Comparison of ENCODE assay signal across 22 cellular contexts in genomic region chr2:72974436-72974754, GRCh38. TPM values are rescaled to one million over a fixed set of nuclear protein-coding genes. Genes with fewer than 3 reads are reported as not detected.
"Had no signal": no experiment of that assay in that cellular context is flagged by ENCODE, and none has a peak within 500 bp of the region (broad histone marks: within the 10 kb centered on the region; RNA-seq: fewer than 3 reads in every experiment).

No MANE protein-coding gene starts in this region.

- H3K4me3 ChIP-seq: coronary artery, hepatocyte, ovary, suprapubic skin, thyroid gland, upper lobe of left lung, uterus had no signal

- H3K79me2 ChIP-seq: hepatocyte had no signal

- H3K4me3 Mint-ChIP-seq: endodermal cell, natural killer cell, neural crest cell had no signal

- H3K27me3 ChIP-seq: hepatocyte, ovary, suprapubic skin, thyroid gland, upper lobe of left lung, uterus had no signal

- H3K4me2 ChIP-seq: hepatocyte had no signal

- H3K4me1 ChIP-seq: suprapubic skin, thyroid gland, upper lobe of left lung, uterus had no signal

- H3K27me3 Mint-ChIP-seq: progenitor cell of endocrine pancreas had no signal

- H3K9me3 Mint-ChIP-seq: endodermal cell, natural killer cell, neural crest cell had no signal

- H3K9me3 ChIP-seq: ovary, suprapubic skin, thyroid gland, upper lobe of left lung, uterus had no signal

- H3K36me3 ChIP-seq: ovary, thyroid gland, upper lobe of left lung, uterus had no signal

- H3K27ac ChIP-seq: coronary artery, hepatocyte, ovary, suprapubic skin, thyroid gland, upper lobe of left lung, uterus had no signal

- DNase-seq: effector CD4-positive, alpha-beta T cell; endodermal cell; foreskin melanocyte; head of caudate nucleus; kidney glomerular epithelial cell; natural killer cell; ovary; right cardiac atrium; small intestine; stimulated activated CD4-positive, alpha-beta T cell treated with anti-CD3 and anti-CD28 coated beads, Interleukin-12 subunit alpha, Interleukin-12 subunit beta, amount 100 ng/mL, for 4 hours; stimulated activated naive CD8-positive, alpha-beta T cell treated with anti-CD3 and anti-CD28 coated beads, Interleukin-15, Interleukin-2, amounts not matched to agents 100 U/mL and 50 U/mL, for 24 hours; thyroid gland; upper lobe of left lung; uterus had no signal

- H2AFZ ChIP-seq: hepatocyte had no signal

- H3K27ac Mint-ChIP-seq: endodermal cell, natural killer cell, progenitor cell of endocrine pancreas had no signal

- H3K36me3 Mint-ChIP-seq: natural killer cell had no signal

- H3K4me1 Mint-ChIP-seq: natural killer cell, neural crest cell had no signal

RNA-seq across cellular contexts. Expression of gene EMX1, which starts 57.1 kb away (rescaled TPM):
- total RNA-seq: dermis microvascular lymphatic vessel endothelial cell, endothelial cell of umbilical vein, myocyte, natural killer cell, neural crest cell, right cardiac atrium, suprapubic skin, upper lobe of left lung had no signal
- polyA plus RNA-seq: endothelial cell of umbilical vein had no signal
